ENCODE assay signal across 27 cellular contexts in the genomic region with DNA sequence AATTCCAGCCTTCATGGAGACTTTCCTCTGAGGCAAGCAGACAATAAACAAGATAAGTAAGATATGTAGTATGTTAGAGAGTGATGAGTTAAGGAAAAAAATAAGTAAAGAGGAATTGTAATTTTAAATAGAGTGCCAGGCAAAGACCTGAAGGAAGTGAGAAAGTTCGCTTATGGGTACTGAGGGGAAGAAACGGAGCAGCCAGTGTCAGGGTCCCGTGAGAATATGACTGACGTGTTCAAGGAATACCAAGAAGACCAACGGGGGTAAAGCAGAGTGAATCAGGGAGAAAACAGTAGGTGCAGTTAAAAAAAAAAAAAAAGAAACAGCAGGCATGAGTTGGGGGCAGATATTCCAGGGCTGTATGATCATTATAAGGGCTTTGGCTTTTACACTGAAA. TPM values are rescaled to one million over a fixed set of nuclear protein-coding genes. Genes with fewer than 3 reads are reported as not detected.
"Had no signal": no experiment of that assay in that cellular context is flagged by ENCODE, and none has a peak within 500 bp of the region (broad histone marks: within the 10 kb centered on the region; RNA-seq: fewer than 3 reads in every experiment).

No MANE protein-coding gene starts in this region.

- H3K9me3 ChIP-seq: body of pancreas, SJCRH30 had no signal

- H3K4me1 ChIP-seq: body of pancreas, SJCRH30 had no signal

- H3K4me3 Mint-ChIP-seq: activated CD4-positive, alpha-beta memory T cell treated with anti-CD3 and anti-CD28 coated beads, Interleukin-2, amount 10 ng/mL, durations not matched to agents 7 days and 5 days; activated CD4-positive, alpha-beta T cell treated with anti-CD3 and anti-CD28 coated beads, Interleukin-2, amount 10 ng/mL, durations not matched to agents 7 days and 5 days; activated naive CD4-positive, alpha-beta T cell treated with anti-CD3 and anti-CD28 coated beads for 36 hours; activated naive CD8-positive, alpha-beta T cell; activated T-helper 17 cell treated with anti-CD3 and anti-CD28 coated beads, Interleukin-2, amount 50 U/mL, for 72 hours; central memory CD8-positive, alpha-beta T cell; T-helper 17 cell had no signal

- H3K4me3 ChIP-seq: body of pancreas, SJCRH30 had no signal

- H3K27me3 ChIP-seq: body of pancreas had no signal

- H3K9me3 Mint-ChIP-seq: activated CD4-positive, alpha-beta memory T cell treated with anti-CD3 and anti-CD28 coated beads, Interleukin-2, amount 10 ng/mL, durations not matched to agents 7 days and 5 days; activated CD4-positive, alpha-beta T cell treated with anti-CD3 and anti-CD28 coated beads, Interleukin-2, amount 10 ng/mL, durations not matched to agents 7 days and 5 days; activated naive CD4-positive, alpha-beta T cell treated with anti-CD3 and anti-CD28 coated beads for 36 hours; activated T-helper 17 cell treated with anti-CD3 and anti-CD28 coated beads, Interleukin-2, amount 50 U/mL, for 72 hours; central memory CD8-positive, alpha-beta T cell had no signal

- H3K4me1 Mint-ChIP-seq: activated CD4-positive, alpha-beta memory T cell treated with anti-CD3 and anti-CD28 coated beads, Interleukin-2, amount 10 ng/mL, durations not matched to agents 7 days and 5 days; activated CD4-positive, alpha-beta T cell treated with anti-CD3 and anti-CD28 coated beads, Interleukin-2, amount 10 ng/mL, durations not matched to agents 7 days and 5 days; central memory CD8-positive, alpha-beta T cell had no signal

- H3K36me3 Mint-ChIP-seq: activated naive CD8-positive, alpha-beta T cell had no signal

- H3K36me3 ChIP-seq: SJCRH30 had no signal

- DNase-seq: activated CD4-positive, alpha-beta memory T cell treated with anti-CD3 and anti-CD28 coated beads, Interleukin-2, amount 10 ng/mL, durations not matched to agents 7 days and 5 days; activated CD4-positive, alpha-beta T cell treated with anti-CD3 and anti-CD28 coated beads, Interleukin-2, amount 10 ng/mL, durations not matched to agents 7 days and 5 days; activated CD4-positive, CD25-positive, alpha-beta regulatory T cell; activated gamma-delta T cell; activated naive CD4-positive, alpha-beta T cell treated with anti-CD3 and anti-CD28 coated beads for 36 hours; activated T-cell treated with anti-CD3 and anti-CD28 coated beads for 4 hours; activated T-cell treated with anti-CD3 and anti-CD28 coated beads, Interleukin-2, amount 50 U/mL, for 48 hours; aorta; body of pancreas; KG1; NCI-H1092; NCI-H1417; NCI-H1930; NCI-H345; NCI-H510A; NCI-H526 treated with DMSO at 0.1 percent for 48 hours; NCI-H82; OCI-M1; Right ventricle myocardium superior; SJCRH30; T-helper 17 cell; T-helper 9 cell had no signal

- ATAC-seq: activated T-helper 17 cell treated with anti-CD3 and anti-CD28 coated beads, Interleukin-2, amount 50 U/mL, for 72 hours; body of pancreas; Panc1; T-helper 17 cell had no signal

- H3K27ac ChIP-seq: body of pancreas, RWPE1, SJCRH30 had no signal

- H3K27ac Mint-ChIP-seq: activated CD4-positive, alpha-beta memory T cell treated with anti-CD3 and anti-CD28 coated beads, Interleukin-2, amount 10 ng/mL, durations not matched to agents 7 days and 5 days; activated CD4-positive, alpha-beta T cell treated with anti-CD3 and anti-CD28 coated beads, Interleukin-2, amount 10 ng/mL, durations not matched to agents 7 days and 5 days; activated naive CD4-positive, alpha-beta T cell treated with anti-CD3 and anti-CD28 coated beads for 36 hours; activated naive CD8-positive, alpha-beta T cell; T-helper 17 cell had no signal

RNA-seq across cellular contexts. Expression of a gene that starts 45.1 kb away (rescaled TPM):
- total RNA-seq: activated CD4-positive, alpha-beta T cell treated with anti-CD3 and anti-CD28 coated beads, Interleukin-2, amount 10 ng/mL, durations not matched to agents 7 days and 5 days; activated naive CD4-positive, alpha-beta T cell treated with anti-CD3 and anti-CD28 coated beads for 36 hours; SJCRH30; T-helper 17 cell had no signal
